2 cellular contexts compared by ENCODE assay signal in the genomic region with DNA sequence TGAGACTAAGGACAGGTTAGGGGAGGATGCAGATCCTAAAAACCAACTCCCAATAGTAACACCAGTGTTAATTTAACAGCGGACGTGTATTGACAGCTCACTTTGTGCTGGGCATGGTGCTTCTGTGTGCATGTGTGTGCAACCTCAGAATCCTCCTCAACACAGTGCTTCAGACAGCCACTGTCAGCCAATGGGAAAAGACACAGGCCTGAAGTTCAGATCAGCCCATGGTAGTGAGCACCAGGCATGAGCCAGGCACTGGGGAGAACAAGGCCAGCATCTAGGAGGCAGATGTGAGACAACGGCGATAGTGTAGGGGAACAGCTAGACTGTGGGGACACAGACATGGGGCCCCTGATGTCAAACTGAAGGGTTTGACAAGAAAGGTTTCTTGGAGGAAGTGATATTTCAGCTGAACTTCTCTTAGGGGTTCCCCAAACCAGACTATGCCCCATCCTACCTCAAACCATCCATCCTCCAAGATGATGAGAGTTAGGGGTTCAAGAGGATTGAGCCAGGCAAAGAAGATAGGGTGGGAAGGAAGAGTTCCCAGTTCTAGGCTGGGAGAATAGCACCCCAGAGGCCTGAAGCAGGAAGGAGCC.
TF ChIP-seq lines count a peak whose summit lies in the region.

No MANE protein-coding gene starts in this region.

TF ChIP-seq in IMR-90, 13 proteins besides CTCF, POLR2A, EP300 and RAD21:
- no peak for TF ChIP-seq CEBPB (IDR thresholded peaks at IDR 0.05; ENCODE audit: low read depth, low read length)
- TF ChIP-seq RCOR1 (IDR thresholded peaks at IDR 0.05; ENCODE audit: insufficient replicate concordance, low read length): no peak
- TF ChIP-seq MXI1 (IDR thresholded peaks at IDR 0.05; ENCODE audit: borderline replicate concordance, low read depth, low read length): no peak
- no peak for TF ChIP-seq SMC3 (IDR thresholded peaks at IDR 0.05; ENCODE audit: low read depth, low read length)
- no peak for TF ChIP-seq NFE2L2 (IDR thresholded peaks at IDR 0.05; ENCODE audit: low read depth, low read length)
- no peak for TF ChIP-seq BHLHE40 (IDR thresholded peaks at IDR 0.05; ENCODE audit: low read depth, low read length)
- TF ChIP-seq, protein P1, sequence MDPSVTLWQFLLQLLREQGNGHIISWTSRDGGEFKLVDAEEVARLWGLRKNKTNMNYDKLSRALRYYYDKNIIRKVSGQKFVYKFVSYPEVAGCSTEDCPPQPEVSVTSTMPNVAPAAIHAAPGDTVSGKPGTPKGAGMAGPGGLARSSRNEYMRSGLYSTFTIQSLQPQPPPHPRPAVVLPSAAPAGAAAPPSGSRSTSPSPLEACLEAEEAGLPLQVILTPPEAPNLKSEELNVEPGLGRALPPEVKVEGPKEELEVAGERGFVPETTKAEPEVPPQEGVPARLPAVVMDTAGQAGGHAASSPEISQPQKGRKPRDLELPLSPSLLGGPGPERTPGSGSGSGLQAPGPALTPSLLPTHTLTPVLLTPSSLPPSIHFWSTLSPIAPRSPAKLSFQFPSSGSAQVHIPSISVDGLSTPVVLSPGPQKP (IDR thresholded peaks at IDR 0.05; ENCODE audit: borderline replicate concordance, low read depth, low read length): no peak
- TF ChIP-seq MAFK (IDR thresholded peaks at IDR 0.05; ENCODE audit: low read depth, low read length): no peak
- no peak for TF ChIP-seq RFX5 (IDR thresholded peaks at IDR 0.05; ENCODE audit: low read depth, low read length)
- TF ChIP-seq CHD1 (IDR thresholded peaks at IDR 0.05; ENCODE audit: low read depth, low read length): no peak
- TF ChIP-seq FOS (IDR thresholded peaks at IDR 0.05; ENCODE audit: low read depth, low read length): no peak

TF ChIP-seq in endothelial cell of umbilical vein, 7 proteins besides CTCF, POLR2A, EP300 and RAD21 (continued from another document):
- no peak for TF ChIP-seq GATA2 (IDR thresholded peaks at IDR 0.05; ENCODE audit: insufficient read depth, insufficient read length, low read depth, low read length)
- TF ChIP-seq JUN (IDR thresholded peaks at IDR 0.05; ENCODE audit: borderline replicate concordance, insufficient read depth, insufficient read length, low read depth): no peak
- TF ChIP-seq, protein P2, sequence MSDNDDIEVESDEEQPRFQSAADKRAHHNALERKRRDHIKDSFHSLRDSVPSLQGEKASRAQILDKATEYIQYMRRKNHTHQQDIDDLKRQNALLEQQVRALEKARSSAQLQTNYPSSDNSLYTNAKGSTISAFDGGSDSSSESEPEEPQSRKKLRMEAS (IDR thresholded peaks at IDR 0.05; ENCODE audit: insufficient read depth, insufficient read length): no peak
- TF ChIP-seq MYC (IDR thresholded peaks at IDR 0.05; ENCODE audit: low read depth, low read length): no peak
- no peak for TF ChIP-seq FOS (IDR thresholded peaks at IDR 0.05; ENCODE audit: borderline replicate concordance, insufficient read depth, low read length)
- no peak for TF ChIP-seq POLR2AphosphoS5 (IDR thresholded peaks at IDR 0.05; ENCODE audit: insufficient read depth, low read depth, low read length)
